ENCODE assay signal across 9 cellular contexts in the genomic region with DNA sequence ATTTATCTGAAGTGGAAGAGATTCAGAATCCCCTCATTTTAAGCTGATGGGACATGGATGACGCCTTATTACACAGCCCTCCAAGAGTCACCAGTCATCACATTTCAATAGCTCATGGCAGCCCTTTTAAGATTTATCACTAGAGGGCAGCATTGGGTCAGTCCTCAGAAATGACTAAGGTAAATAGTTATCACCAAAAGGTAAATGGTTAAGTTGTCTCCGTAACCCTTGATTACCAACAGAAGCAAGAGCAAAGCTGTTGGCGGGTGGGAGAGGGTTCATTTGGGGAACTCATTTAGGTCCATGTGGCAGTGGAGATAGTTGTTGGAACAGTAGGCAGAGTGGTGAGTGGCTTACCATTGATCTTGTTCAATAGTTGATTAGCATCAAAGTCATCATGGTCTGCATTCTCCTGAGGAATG. TPM values are rescaled to one million over a fixed set of nuclear protein-coding genes. Genes with fewer than 3 reads are reported as not detected.
A peak's percentile ranks its signal among the peaks of the same experiment; 100 is the strongest.
DNase-seq lines count a peak whose midpoint lies in the region; TF ChIP-seq lines count a peak whose summit lies in the region.
"Had no signal": no experiment of that assay in that cellular context is flagged by ENCODE, and none has a peak within 500 bp of the region (broad histone marks: within the 10 kb centered on the region; RNA-seq: fewer than 3 reads in every experiment).

No MANE protein-coding gene starts in this region.

- no peak for TF ChIP-seq EP300 in transverse colon (IDR thresholded peaks at IDR 0.05; ENCODE audit: low read depth)

- intact Hi-C loops in transverse colon (cut with DNase I; ENCODE audit: low total_unique reads), result loop anchor here (5.0 kb wide), 1 partner anchor 171 kb away; no protein-coding TSS in a partner anchor

- H3K4me3 ChIP-seq in transverse colon, result no peak overlapping the region

- H3K27ac ChIP-seq in transverse colon, result no peak overlapping the region
- H3K27ac ChIP-seq: epithelial cell of prostate had no signal

- TF ChIP-seq CTCF in HFFc6 (IDR thresholded peaks at IDR 0.05), result peak; percentile 86
- TF ChIP-seq CTCF in transverse colon (IDR thresholded peaks at IDR 0.05), result peak; percentile 69 to 81 (median 75)

- 40 to 45% methylated on average over 1 to 3 of the region's 3 CpGs for WGBS in transverse colon (ENCODE audit: low coverage in 1 of 2), 2 donors

- H3K4me1 Mint-ChIP-seq in HFFc6 (ENCODE audit: low read depth), result peaks cover 30% of the 10 kb centered on the region

- no peak for TF ChIP-seq POLR2A in transverse colon (IDR thresholded peaks at IDR 0.05)

- peaks cover 8% of the 10 kb centered on the region for H3K27me3 Mint-ChIP-seq in HFFc6 (ENCODE audit: insufficient read depth)

- H3K27me3 ChIP-seq in transverse colon, result no peaks in the 10 kb centered on the region

- peak; percentile 9 for DNase-seq in activated gamma-delta T cell treated with Interleukin-2 at 50 U/mL for 16 hours
- no peak for DNase-seq in activated gamma-delta T cell (lab: John Stamatoyannopoulos, UW)
- DNase-seq in HFFc6, result peak; percentile 55
- peak; percentile 26 for DNase-seq in NCI-H1092 (lab: John Stamatoyannopoulos, UW)
- peak; percentile 57 for DNase-seq in SKM-1 treated with dmso at 0.1 percent for 144 hours (lab: John Stamatoyannopoulos, UW; ENCODE audit: unreplicated experiment)
- DNase-seq in dermis blood vessel endothelial cell, result peak; percentile 79
- DNase-seq in medulla oblongata (ENCODE audit: extremely low spot score), result peak; percentile 78
- peak; percentile 27 for DNase-seq in transverse colon

- H3K36me3 ChIP-seq in transverse colon, result peaks cover 0 to 5% (median 0%) of the 10 kb centered on the region in 4 donors

- H3K9me3 Mint-ChIP-seq in HFFc6, result no peaks in the 10 kb centered on the region

- H3K4me3 Mint-ChIP-seq in HFFc6, result no peak overlapping the region

- in situ Hi-C loops in transverse colon (cut with MboI; ENCODE audit: low pct_ligation_motif_present in 1 of 4, low pct_unique_long_range_greater_than_20kb in 1 of 4, low sequenced_read_pairs in 3 of 4), result loop anchor here in 1 of 4 donors (10.0 kb wide), 1 partner anchor 168 kb away; no protein-coding TSS in a partner anchor

- H3K9me3 ChIP-seq in transverse colon, result no peaks in the 10 kb centered on the region

- H3K36me3 Mint-ChIP-seq in HFFc6 (ENCODE audit: low read depth), result peaks cover 79% of the 10 kb centered on the region

- peak overlapping the region; percentile 70 for H3K27ac Mint-ChIP-seq in HFFc6

- H3K4me1 ChIP-seq in transverse colon, result peaks cover 0 to 9% (median 4%) of the 10 kb centered on the region in 4 donors

RNA-seq across cellular contexts. Expression of a gene that starts 12.0 kb away (rescaled TPM):
- under 1 TPM in 2 of 6 experiments, not detected in 4; 0.07 to 0.17 TPM for total RNA-seq in HFFc6 (2021; fragmentation: NEBNext Ultra II Directional; extraction: Animal tissue kit (Norgen Biotek cat#: 25700))
- total RNA-seq in dermis blood vessel endothelial cell, result 0.34 TPM in 1 of 2 replicates, not detected in the other
- total RNA-seq in transverse colon, result not detected

RNA-seq across cellular contexts. Expression of a gene that starts 48.5 kb away (rescaled TPM):
- total RNA-seq in HFFc6 (2021; fragmentation: NEBNext Ultra II Directional; extraction: Animal tissue kit (Norgen Biotek cat#: 25700)), result 100 to 1,000 TPM; 228 to 285 (median 237) TPM
- 118 and 129 TPM in 2 replicates for total RNA-seq in dermis blood vessel endothelial cell
- total RNA-seq in transverse colon, result 100 to 1,000 TPM in 1 of 4 donors, 10 to 100 TPM in 3; 34.4 to 143 (median 53.1) TPM
